ENCODE assay signal across 2 cellular contexts in genomic region chr3:50480471-50480870, GRCh38.
TF ChIP-seq lines count a peak whose summit lies in the region.

No MANE protein-coding gene starts in this region.

TF ChIP-seq in HEK293, 187 proteins besides CTCF, POLR2A, EP300 and RAD21 (continued from another document):
- TF ChIP-seq ZNF433 (tag by site-specific recombination; IDR thresholded peaks at IDR 0.05; ENCODE audit: low read depth) = no peak

TF ChIP-seq in H1, 55 proteins besides CTCF, POLR2A, EP300 and RAD21 (continued from another document):
- TF ChIP-seq USF2 (IDR thresholded peaks at IDR 0.05; ENCODE audit: low read length) (no peak), RNF2 (IDR thresholded peaks at IDR 0.05; ENCODE audit: borderline replicate concordance, low read depth, low read length, missing control alignments, poor library complexity, severe bottlenecking) (no peak), NANOG (IDR thresholded peaks at IDR 0.05; ENCODE audit: insufficient read depth, low read depth, low read length, poor library complexity, severe bottlenecking) (no peak), JUN (IDR thresholded peaks at IDR 0.05; ENCODE audit: low read depth, low read length) (no peak), TAF7 (optimal IDR thresholded peaks at IDR 0.05; ENCODE audit: borderline replicate concordance, low read depth, low read length) (no peak), GABPA (IDR thresholded peaks at IDR 0.05; ENCODE audit: borderline replicate concordance, insufficient read depth, low read length) (no peak), BCL11A (IDR thresholded peaks at IDR 0.05; ENCODE audit: low read depth in 2 of 2, low read length in 2 of 2) (no peak), YY1 (IDR thresholded peaks at IDR 0.05; ENCODE audit: low read depth, low read length) (no peak), CEBPB (IDR thresholded peaks at IDR 0.05; ENCODE audit: low read depth, low read length) (no peak), CHD7 (IDR thresholded peaks at IDR 0.05; ENCODE audit: insufficient replicate concordance, low read length) (no peak), MAX (IDR thresholded peaks at IDR 0.05) (no peak)
